In genomic region chr16:64215730-64216129, GRCh38 we compare ENCODE assay signal across 9 cellular contexts.
"Had no signal": no experiment of that assay in that cellular context is flagged by ENCODE, and none has a peak within 500 bp of the region (broad histone marks: within the 10 kb centered on the region; RNA-seq: fewer than 3 reads in every experiment).

No MANE protein-coding gene starts in this region.

- H3K9me3 ChIP-seq: HAP-1 had no signal

- H3K36me3 ChIP-seq: HAP-1 had no signal

- H3K9ac ChIP-seq: GM23248 had no signal

- H3K27ac ChIP-seq: GM23248 had no signal

- H2AFZ ChIP-seq: GM23248, GM23338 had no signal

- ATAC-seq: GM23338, HCT116 had no signal

- H3K4me2 ChIP-seq: GM23338 had no signal

- DNase-seq: GM23248, GOT3, H7, H9, HCEC 1CT, HFFc6 had no signal

- H3K4me1 ChIP-seq: HAP-1 had no signal

- H3K4me3 ChIP-seq: GM23248, GM23338, HAP-1 had no signal
